17 cellular contexts compared by ENCODE assay signal in the genomic region with DNA sequence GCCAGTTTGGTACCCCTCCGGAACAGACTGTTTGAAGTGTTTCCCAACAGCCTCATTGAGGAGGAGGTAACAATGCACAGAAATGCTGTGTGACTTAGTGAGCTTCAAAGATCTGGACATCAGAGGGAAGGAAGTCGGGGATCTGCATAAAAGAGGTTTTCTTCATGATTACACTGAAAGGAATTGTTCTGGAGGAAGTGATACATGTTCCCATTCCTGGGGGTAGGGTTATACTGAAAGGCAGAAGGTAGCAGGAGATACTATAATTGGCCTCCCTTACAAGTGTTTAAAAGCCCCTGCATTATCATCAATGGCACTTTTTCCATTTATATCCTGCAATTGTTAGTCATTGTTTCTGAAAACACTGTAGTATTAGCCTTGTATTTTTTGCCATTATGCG.
"Had no signal": no experiment of that assay in that cellular context is flagged by ENCODE, and none has a peak within 500 bp of the region (broad histone marks: within the 10 kb centered on the region; RNA-seq: fewer than 3 reads in every experiment).

No MANE protein-coding gene starts in this region.

- ATAC-seq: activated naive CD8-positive, alpha-beta T cell treated with anti-CD3 and anti-CD28 coated beads, Interleukin-2, amount 50 U/mL, for 24 hours; left colon; natural killer cell treated with Interleukin-12 subunit alpha and Interleukin-12 subunit beta and Interleukin-15 and Interleukin-18, amount 100 ng/mL, for 72 hours; stimulated activated naive B cell treated with anti-CD40 and anti-IgM and Interleukin-4, amounts not matched to agents 10 μg/mL and 1 μg/mL and 100 μg/mL, for 72 hours had no signal

- H3K27ac Mint-ChIP-seq: activated B cell treated with CpG ODN at 0.5 μM for 24 hours; activated CD4-positive, alpha-beta T cell treated with anti-CD3 and anti-CD28 coated beads, Interleukin-2, amount 10 ng/mL, durations not matched to agents 24 days and 14 days; activated naive CD8-positive, alpha-beta T cell treated with anti-CD3 and anti-CD28 coated beads, Interleukin-2, amount 50 U/mL, for 24 hours; immature natural killer cell; natural killer cell treated with Interleukin-12 subunit alpha and Interleukin-12 subunit beta and Interleukin-15 and Interleukin-18, amount 100 ng/mL, for 72 hours; stimulated activated naive B cell treated with anti-CD40 and anti-IgM and Interleukin-4, amounts not matched to agents 10 μg/mL and 1 μg/mL and 100 μg/mL, for 72 hours; T-helper 1 cell treated with Interleukin-12 subunit alpha and Interleukin-12 subunit beta and Interleukin-4 antibody, amounts not matched to agents 30 μg/mL and 1 μg/mL, for 36 hours; type B pancreatic cell had no signal

- H3K4me3 Mint-ChIP-seq: activated B cell treated with CpG ODN at 0.5 μM for 24 hours; activated CD4-positive, alpha-beta T cell treated with anti-CD3 and anti-CD28 coated beads, Interleukin-2, amount 10 ng/mL, durations not matched to agents 24 days and 14 days; activated naive CD8-positive, alpha-beta T cell treated with anti-CD3 and anti-CD28 coated beads, Interleukin-2, amount 50 U/mL, for 24 hours; immature natural killer cell; natural killer cell treated with Interleukin-12 subunit alpha and Interleukin-12 subunit beta and Interleukin-15 and Interleukin-18, amount 100 ng/mL, for 72 hours; stimulated activated naive B cell treated with anti-CD40 and anti-IgM and Interleukin-4, amounts not matched to agents 10 μg/mL and 1 μg/mL and 100 μg/mL, for 72 hours; T-helper 1 cell treated with Interleukin-12 subunit alpha and Interleukin-12 subunit beta and Interleukin-4 antibody, amounts not matched to agents 30 μg/mL and 1 μg/mL, for 36 hours; type B pancreatic cell had no signal

- H3K9me3 Mint-ChIP-seq: activated B cell treated with CpG ODN at 0.5 μM for 24 hours; activated CD4-positive, alpha-beta T cell treated with anti-CD3 and anti-CD28 coated beads, Interleukin-2, amount 10 ng/mL, durations not matched to agents 24 days and 14 days; activated naive CD8-positive, alpha-beta T cell treated with anti-CD3 and anti-CD28 coated beads, Interleukin-2, amount 50 U/mL, for 24 hours; stimulated activated naive B cell treated with anti-CD40 and anti-IgM and Interleukin-4, amounts not matched to agents 10 μg/mL and 1 μg/mL and 100 μg/mL, for 72 hours; T-helper 1 cell treated with Interleukin-12 subunit alpha and Interleukin-12 subunit beta and Interleukin-4 antibody, amounts not matched to agents 30 μg/mL and 1 μg/mL, for 36 hours; type B pancreatic cell had no signal

- DNase-seq: activated B cell treated with CpG ODN at 0.5 μM for 24 hours; activated CD4-positive, alpha-beta T cell treated with anti-CD3 and anti-CD28 coated beads, Interleukin-2, amount 10 ng/mL, durations not matched to agents 24 days and 14 days; activated naive CD4-positive, alpha-beta T cell treated with Interleukin-2 at 50 U/mL for 16 hours; activated naive CD8-positive, alpha-beta T cell treated with anti-CD3 and anti-CD28 coated beads, Interleukin-2, amount 50 U/mL, for 24 hours; colonic mucosa; effector CD4-positive, alpha-beta T cell; immature natural killer cell; left colon; ovary; retina; stimulated activated CD4-positive, alpha-beta T cell treated with anti-CD3 and anti-CD28 coated beads, Interleukin-1b, Interleukin-23, amount 100 ng/mL, for 48 hours; stimulated activated naive B cell treated with anti-CD40 and anti-IgM and Interleukin-4, amounts not matched to agents 10 μg/mL and 1 μg/mL and 100 μg/mL, for 72 hours had no signal

- H3K4me1 Mint-ChIP-seq: activated B cell treated with CpG ODN at 0.5 μM for 24 hours; activated CD4-positive, alpha-beta T cell treated with anti-CD3 and anti-CD28 coated beads, Interleukin-2, amount 10 ng/mL, durations not matched to agents 24 days and 14 days; activated naive CD8-positive, alpha-beta T cell treated with anti-CD3 and anti-CD28 coated beads, Interleukin-2, amount 50 U/mL, for 24 hours; immature natural killer cell; stimulated activated naive B cell treated with anti-CD40 and anti-IgM and Interleukin-4, amounts not matched to agents 10 μg/mL and 1 μg/mL and 100 μg/mL, for 72 hours had no signal

- H3K27me3 Mint-ChIP-seq: activated CD4-positive, alpha-beta T cell treated with anti-CD3 and anti-CD28 coated beads, Interleukin-2, amount 10 ng/mL, durations not matched to agents 24 days and 14 days; activated naive CD8-positive, alpha-beta T cell treated with anti-CD3 and anti-CD28 coated beads, Interleukin-2, amount 50 U/mL, for 24 hours; natural killer cell treated with Interleukin-12 subunit alpha and Interleukin-12 subunit beta and Interleukin-15 and Interleukin-18, amount 100 ng/mL, for 72 hours; stimulated activated naive B cell treated with anti-CD40 and anti-IgM and Interleukin-4, amounts not matched to agents 10 μg/mL and 1 μg/mL and 100 μg/mL, for 72 hours had no signal

- H3K4me3 ChIP-seq: ascending aorta, colonic mucosa, lung, ovary had no signal

- H3K36me3 Mint-ChIP-seq: immature natural killer cell; natural killer cell treated with Interleukin-12 subunit alpha and Interleukin-12 subunit beta and Interleukin-15 and Interleukin-18, amount 100 ng/mL, for 72 hours; stimulated activated naive B cell treated with anti-CD40 and anti-IgM and Interleukin-4, amounts not matched to agents 10 μg/mL and 1 μg/mL and 100 μg/mL, for 72 hours; type B pancreatic cell had no signal
